8 cellular contexts compared by ENCODE assay signal in genomic region chr2:38602732-38603401, GRCh38. TPM values are rescaled to one million over a fixed set of nuclear protein-coding genes. Genes with fewer than 3 reads are reported as not detected.
DNase-seq lines count a peak whose midpoint lies in the region; ATAC-seq and TF ChIP-seq lines count a peak whose summit lies in the region.

TSS of gene HNRNPLL (minus strand) at chr2:38602928. CDS start at chr2:38602626, 302 bp downstream.

- BruUV-seq in OCI-LY7 (replicated peaks; lab: Mats Ljungman, UMichigan), result no TSS peak

- peak; percentile 97 for DNase-seq in COR-L47 (lab: John Stamatoyannopoulos, UW)
- peak; percentile 90 for DNase-seq in HuH-7 (ENCODE audit: low spot score)
- DNase-seq in OCI-LY7 (ENCODE audit: low spot score), result peak; percentile 94
- DNase-seq in activated T-cell treated with anti-CD3 and anti-CD28 coated beads for 1 hour (ENCODE audit: low read depth), result peak; percentile 91
- peak; percentile 100 for DNase-seq in endothelial cell (ENCODE audit: low spot score)
- peak; percentile 99 for DNase-seq in mesothelial cell of epicardium (ENCODE audit: low spot score in 2 of 2, unreplicated experiment in 2 of 2)
- peak; percentile 86 for DNase-seq in stimulated activated CD8-positive, alpha-beta memory T cell treated with anti-CD3 and anti-CD28 coated beads, Interleukin-15, amount 100 ng/mL, for 4 hours (ENCODE audit: low read depth in 2 of 2)

- no peaks in the 10 kb centered on the region for H3K9me3 Mint-ChIP-seq in endothelial cell (ENCODE audit: unreplicated experiment)
- H3K9me3 Mint-ChIP-seq in mesothelial cell of epicardium, result no peaks in the 10 kb centered on the region

- CTCF ChIA-PET in OCI-LY7 (lab: Charles Lee; ENCODE audit: unreplicated experiment), result interaction anchor here (0.7 to 1.3 kb wide), 3 partner anchors 21 to 122 kb away, joined by 4 to 5 read pairs (median 4); partner anchors contain the start of gene GALM

- H3K27me3 Mint-ChIP-seq in endothelial cell (ENCODE audit: unreplicated experiment) (peaks cover 8% of the 10 kb centered on the region), mesothelial cell of epicardium (ENCODE audit: low read depth) (no peaks in the 10 kb centered on the region)

- H3K36me3 Mint-ChIP-seq in endothelial cell (ENCODE audit: low read depth, unreplicated experiment), result peaks cover 7% of the 10 kb centered on the region
- H3K36me3 Mint-ChIP-seq in mesothelial cell of epicardium, result no peaks in the 10 kb centered on the region

- intact Hi-C loops in OCI-LY7 (cut with micrococcal nuclease; ENCODE audit: unreplicated experiment), result loop anchor here (1.0 to 5.0 kb wide), 6 partner anchors 31 to 519 kb away; partner anchors contain the start of genes ATL2, GALM and SOS1

- H3K4me2 ChIP-seq in OCI-LY7 (ENCODE audit: low read length), result peak within 1 kb of the TSS; percentile 83

- H3K9me3 ChIP-seq in OCI-LY7 (ENCODE audit: low read length), result no peaks in the 10 kb centered on the region

- ATAC-seq in GM21423 (IDR thresholded peaks at IDR 0.05; ENCODE audit: unreplicated experiment), result peak; percentile 66

- peaks cover 57% of the 10 kb centered on the region for H3K4me1 ChIP-seq in OCI-LY7 (ENCODE audit: insufficient read depth, low read length, poor library complexity, severe bottlenecking)

- peaks cover 8% of the 10 kb centered on the region; the same call in 1 of the 2 replicates for H4K20me1 ChIP-seq in OCI-LY7 (ENCODE audit: insufficient read depth, low read length)

- H3K4me1 Mint-ChIP-seq in endothelial cell (ENCODE audit: unreplicated experiment) (peaks cover 37% of the 10 kb centered on the region), mesothelial cell of epicardium (peaks cover 53% of the 10 kb centered on the region)

- no peak for TF ChIP-seq CTCF in OCI-LY7 (conservative IDR thresholded peaks at IDR 0.05; ENCODE audit: low read length)
- no peak for TF ChIP-seq CTCF in endothelial cell (IDR thresholded peaks at IDR 0.05; ENCODE audit: unreplicated experiment)
- TF ChIP-seq CTCF in mesothelial cell of epicardium (IDR thresholded peaks at IDR 0.05; ENCODE audit: unreplicated experiment), result no peak

- peak within 1 kb of the TSS; percentile 41 for H3K27ac ChIP-seq in OCI-LY7 (ENCODE audit: low read depth, low read length, poor library complexity, severe bottlenecking)

- H3K4me3 ChIP-seq in OCI-LY7 (ENCODE audit: low read depth, low read length, poor library complexity, severe bottlenecking), result peak within 1 kb of the TSS; percentile 81

- H2AFZ ChIP-seq in OCI-LY7 (ENCODE audit: low read length), result peak within 1 kb of the TSS; percentile 90

- H3K79me2 ChIP-seq in OCI-LY7 (ENCODE audit: insufficient read depth, low read depth, low read length), result peaks cover 22% of the 10 kb centered on the region; the same call in 1 of the 2 replicates

- H3K27ac Mint-ChIP-seq in endothelial cell (ENCODE audit: unreplicated experiment) (peak within 1 kb of the TSS; percentile 92), mesothelial cell of epicardium (peak within 1 kb of the TSS; percentile 97)

- POLR2A ChIA-PET in OCI-LY7 (lab: Charles Lee), result interaction anchor here (1.2 to 3.4 kb wide), 2 partner anchors 38 to 70 kb away, joined by 8 to 13 read pairs; no protein-coding TSS in a partner anchor

- peak within 1 kb of the TSS; percentile 96 for H3K4me3 Mint-ChIP-seq in endothelial cell (ENCODE audit: unreplicated experiment)
- peak within 1 kb of the TSS; percentile 92 for H3K4me3 Mint-ChIP-seq in mesothelial cell of epicardium

- no peaks in the 10 kb centered on the region for H3K9me2 ChIP-seq in OCI-LY7 (ENCODE audit: insufficient read depth, low read length)

- H3K36me3 ChIP-seq in OCI-LY7 (ENCODE audit: insufficient read depth, low read length), result no peaks in the 10 kb centered on the region

RNA-seq across cellular contexts. Expression of gene HNRNPLL, which starts in this region (rescaled TPM):
- total RNA-seq in OCI-LY7 (2014; rRNA removed; shearing (Covaris generic)), result 7.2 and 7.6 TPM in 2 replicates
- 47.2 and 47.9 TPM in 2 replicates for total RNA-seq in OCI-LY7 (2022)
- 57.1 TPM for total RNA-seq in endothelial cell (ENCODE audit: unreplicated experiment)
- total RNA-seq in mesothelial cell of epicardium, result 73.9 to 84.8 TPM (median 80.7 TPM) in 3 replicates

Comparison
In these comparisons a context has a peak if more than half of its experiments do, and no peak if none do; other contexts are left out.
1. Peak in every context shown above with its lines: DNase-seq, ATAC-seq, H3K4me3 ChIP-seq and H3K27ac ChIP-seq.